In the genomic region with DNA sequence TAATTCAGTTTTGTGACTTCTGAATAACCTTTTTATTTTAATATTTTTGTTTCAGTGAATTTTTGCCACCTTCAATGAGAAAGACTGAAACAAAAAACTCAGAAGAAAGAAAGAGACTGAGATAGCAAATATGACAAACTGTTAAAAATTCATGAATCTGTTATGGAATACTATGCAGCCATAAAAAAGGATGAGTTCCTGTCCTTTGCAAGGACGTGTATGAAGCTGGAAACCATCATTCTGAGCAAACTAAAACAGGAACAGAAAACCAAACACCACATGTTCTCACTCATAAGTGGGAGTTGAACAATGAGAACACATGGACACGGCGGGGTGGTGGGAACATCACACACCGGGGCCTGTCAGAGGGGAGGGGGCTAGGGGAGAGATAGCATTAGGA, we compare ENCODE assay signal across 33 cellular contexts.
A peak's percentile ranks its signal among the peaks of the same experiment; 100 is the strongest.
DNase-seq lines count a peak whose midpoint lies in the region; ATAC-seq, FAIRE-seq and TF ChIP-seq lines count a peak whose summit lies in the region.
"Had no signal": no experiment of that assay in that cellular context is flagged by ENCODE, and none has a peak within 500 bp of the region (broad histone marks: within the 10 kb centered on the region; RNA-seq: fewer than 3 reads in every experiment).

No MANE protein-coding gene starts in this region.

- H2AFZ ChIP-seq in K562 (ENCODE audit: low read depth, low read length), result no peak overlapping the region

- intact Hi-C loops in K562 (cut with micrococcal nuclease), result loop anchor here (10.0 kb wide), 1 partner anchor 319 kb away; a partner anchor contains a TSS
- intact Hi-C loops in esophagus muscularis mucosa (cut with DNase I), result no loop called here
- intact Hi-C loops in activated CD8-positive, alpha-beta T cell treated with anti-CD3 and anti-CD28 coated beads for 36 hours (cut with micrococcal nuclease), result no loop called here

- H3K9me3 Mint-ChIP-seq in activated CD8-positive, alpha-beta T cell treated with anti-CD3 and anti-CD28 coated beads for 36 hours, result no peaks in the 10 kb centered on the region
- H3K9me3 Mint-ChIP-seq: CD4-positive, alpha-beta memory T cell; CD4-positive, alpha-beta T cell; CD8-positive, alpha-beta memory T cell; CD8-positive, alpha-beta T cell had no signal

- no peaks in the 10 kb centered on the region for H3K9me3 ChIP-seq in HEK293 (ENCODE audit: control insufficient read depth, insufficient read depth, low read depth, low read length)
- no peaks in the 10 kb centered on the region for H3K9me3 ChIP-seq in K562 (replicated peaks; ENCODE audit: control insufficient read depth, insufficient read depth, low read depth, low read length)
- H3K9me3 ChIP-seq in esophagus muscularis mucosa, result no peaks in the 10 kb centered on the region
- H3K9me3 ChIP-seq: A549, BE2C, BLaER1 had no signal

- no TSS peak for BruUV-seq in K562 (replicated peaks; lab: Mats Ljungman, UMichigan)

- no peak overlapping the region for H3K4me2 ChIP-seq in K562 (ENCODE audit: insufficient read depth, low read length)
- H3K4me2 ChIP-seq: A549; BLaER1; BLaER1 treated with 17β-estradiol and CSF1 and Interleukin-3, amounts not matched to agents 10 nM and 100 nM had no signal

- H3K27me3 Mint-ChIP-seq in activated CD8-positive, alpha-beta T cell treated with anti-CD3 and anti-CD28 coated beads for 36 hours, result no peaks in the 10 kb centered on the region
- H3K27me3 Mint-ChIP-seq: B cell; CD4-positive, alpha-beta T cell; CD4-positive, CD25-positive, alpha-beta regulatory T cell had no signal

- H3K27ac Mint-ChIP-seq in activated CD8-positive, alpha-beta T cell treated with anti-CD3 and anti-CD28 coated beads for 36 hours, result no peak overlapping the region
- H3K27ac Mint-ChIP-seq: B cell; CD14-positive monocyte; CD4-positive, alpha-beta T cell; CD4-positive, CD25-positive, alpha-beta regulatory T cell; CD8-positive, alpha-beta memory T cell; CD8-positive, alpha-beta T cell had no signal

- no peaks in the 10 kb centered on the region for H3K9me1 ChIP-seq in K562 (ENCODE audit: control insufficient read depth, insufficient read depth, low read length)

- no peak for TF ChIP-seq POLR2A in K562 (conservative IDR thresholded peaks at IDR 0.05)
- no peak for TF ChIP-seq POLR2A in esophagus muscularis mucosa (IDR thresholded peaks at IDR 0.05; ENCODE audit: low read depth)

- DNase-seq in K562 (ENCODE audit: extremely low read depth in 1 of 4, low spot score in 3 of 4), result no peak
- DNase-seq in esophagus muscularis mucosa (ENCODE audit: extremely low spot score), result peak; percentile 12
- no peak for DNase-seq in activated CD8-positive, alpha-beta T cell treated with anti-CD3 and anti-CD28 coated beads for 36 hours
- DNase-seq in NCI-H146 treated with DMSO at 0.1 percent for 48 hours (lab: John Stamatoyannopoulos, UW; ENCODE audit: unreplicated experiment), result no peak
- DNase-seq: 8988T; ACHN; AML-193; BE2C; C1 segment of cervical spinal cord; Caco-2; Calu3; CD4-positive, alpha-beta memory T cell; CD4-positive, alpha-beta T cell; CD4-positive, CD25-positive, alpha-beta regulatory T cell; CD8-positive, alpha-beta memory T cell; CD8-positive, alpha-beta T cell; COR-L47; DMS 273 treated with DMSO at 0.1 percent for 48 hours; DMS79; DMS79 treated with DMSO at 0.1 percent for 48 hours; DND-41; EL had no signal

- in situ Hi-C loops in K562 (cut with MboI), result no loop called here

- TF ChIP-seq RAD21 in K562 (CRISPR knock-in tag; conservative IDR thresholded peaks at IDR 0.05 in 1 of 2, IDR thresholded peaks at IDR 0.05 in 1 of 2), result no peak

- H3K4me3 ChIP-seq in HEK293 (ENCODE audit: low read depth, low read length), result no peak overlapping the region
- H3K4me3 ChIP-seq in K562, result no peak overlapping the region
- no peak overlapping the region for H3K4me3 ChIP-seq in esophagus muscularis mucosa
- H3K4me3 ChIP-seq: A549; BLaER1; BLaER1 treated with 17β-estradiol and CSF1 and Interleukin-3, amounts not matched to agents 10 nM and 100 nM had no signal

- FAIRE-seq in K562 (lab: Jason Lieb, UNC), result no peak
- FAIRE-seq: A204.1, A549, D721Med had no signal

- 0 out of 5 replicates have a peak, but pooled peaks cover 0 to 3% of the 10 kb centered on the region in 2 experiments for H3K27me3 ChIP-seq in K562 (ENCODE audit: control insufficient read depth in 2 of 2, insufficient read depth in 2 of 2, low read length in 2 of 2)
- no peaks in the 10 kb centered on the region for H3K27me3 ChIP-seq in esophagus muscularis mucosa
- H3K27me3 ChIP-seq: BE2C; BLaER1; BLaER1 treated with 17β-estradiol and CSF1 and Interleukin-3, amounts not matched to agents 10 nM and 100 nM had no signal

- H3K79me2 ChIP-seq in K562 (ENCODE audit: control insufficient read depth, insufficient read depth, low read length), result no peaks in the 10 kb centered on the region

- no peaks in the 10 kb centered on the region for H3K36me3 Mint-ChIP-seq in activated CD8-positive, alpha-beta T cell treated with anti-CD3 and anti-CD28 coated beads for 36 hours (ENCODE audit: low read depth)
- H3K36me3 Mint-ChIP-seq: CD14-positive monocyte; CD4-positive, alpha-beta memory T cell; CD4-positive, CD25-positive, alpha-beta regulatory T cell; CD8-positive, alpha-beta memory T cell; CD8-positive, alpha-beta T cell had no signal

- no peak overlapping the region for H3K4me3 Mint-ChIP-seq in activated CD8-positive, alpha-beta T cell treated with anti-CD3 and anti-CD28 coated beads for 36 hours
- H3K4me3 Mint-ChIP-seq: B cell; CD14-positive monocyte; CD4-positive, alpha-beta memory T cell; CD4-positive, alpha-beta T cell; CD4-positive, CD25-positive, alpha-beta regulatory T cell; CD8-positive, alpha-beta memory T cell; CD8-positive, alpha-beta T cell had no signal

- ATAC-seq in K562 (no peak), GM21423 (IDR thresholded peaks at IDR 0.05; ENCODE audit: unreplicated experiment) (no peak)
- no peak for ATAC-seq in activated CD8-positive, alpha-beta T cell treated with anti-CD3 and anti-CD28 coated beads for 36 hours
- ATAC-seq: A549; CD8-positive, alpha-beta T cell had no signal

- no peaks in the 10 kb centered on the region for H3K4me1 Mint-ChIP-seq in activated CD8-positive, alpha-beta T cell treated with anti-CD3 and anti-CD28 coated beads for 36 hours (ENCODE audit: low read depth)
- H3K4me1 Mint-ChIP-seq: B cell; CD4-positive, alpha-beta memory T cell; CD4-positive, CD25-positive, alpha-beta regulatory T cell; CD8-positive, alpha-beta memory T cell had no signal

- no peaks in the 10 kb centered on the region for H4K20me1 ChIP-seq in K562 (replicated peaks; ENCODE audit: control insufficient read depth, insufficient read depth, low read length)
- H4K20me1 ChIP-seq: BLaER1; BLaER1 treated with 17β-estradiol and CSF1 and Interleukin-3, amounts not matched to agents 10 nM and 100 nM had no signal

- H3K36me3 ChIP-seq in HEK293 (ENCODE audit: control insufficient read depth in 2 of 2, insufficient read depth in 1 of 2, low read length in 2 of 2) (no peaks in the 10 kb centered on the region), K562 (ENCODE audit: control insufficient read depth, insufficient read depth, low read length) (no peaks in the 10 kb centered on the region), esophagus muscularis mucosa (no peaks in the 10 kb centered on the region)
- H3K36me3 ChIP-seq: BE2C; BLaER1; BLaER1 treated with 17β-estradiol and CSF1 and Interleukin-3, amounts not matched to agents 10 nM and 100 nM had no signal

- POLR2A ChIA-PET in HEK293 (lab: Yijun Ruan, JAX) (no interaction called here), K562 (lab: Yijun Ruan, JAX) (no interaction called here)
- POLR2A ChIA-PET in activated CD8-positive, alpha-beta T cell treated with anti-CD3 and anti-CD28 coated beads for 36 hours (lab: Charles Lee), result no interaction called here

- H3K4me1 ChIP-seq in HEK293 (ENCODE audit: control insufficient read depth, insufficient read depth, low read length) (no peaks in the 10 kb centered on the region), K562 (replicated peaks in 1 of 2; ENCODE audit: control insufficient read depth in 2 of 2, insufficient read depth in 2 of 2, low read length in 2 of 2) (no peaks in the 10 kb centered on the region; a peak in 1 of 5 replicates), esophagus muscularis mucosa (peaks cover 0 to 10% (median 3%) of the 10 kb centered on the region in 4 donors)
- H3K4me1 ChIP-seq: A549, BE2C, Caco-2 had no signal

- TF ChIP-seq CTCF in HEK293 (tag by site-specific recombination; IDR thresholded peaks at IDR 0.05) (no peak), K562 (IDR thresholded peaks at IDR 0.05 in 2 of 3, conservative IDR thresholded peaks at IDR 0.05 in 1 of 3; ENCODE audit: insufficient read depth in 2 of 3, low read depth in 1 of 3, low read length in 3 of 3) (no peak), esophagus muscularis mucosa (IDR thresholded peaks at IDR 0.05) (no peak)
- no peak for TF ChIP-seq CTCF in activated CD8-positive, alpha-beta T cell treated with anti-CD3 and anti-CD28 coated beads for 36 hours (IDR thresholded peaks at IDR 0.05)

- 25% methylated on average over 2 of the region's 4 CpGs for WGBS in K562 (ENCODE audit: insufficient coverage, low coverage, missing lambda C conversion rate)
- 89% methylated on average over 4 of the region's 4 CpGs for WGBS in esophagus muscularis mucosa

- no peak overlapping the region for H3K9ac ChIP-seq in K562 (ENCODE audit: insufficient read depth in 1 of 2, low read depth in 2 of 2, low read length in 2 of 2)
- H3K9ac ChIP-seq: BLaER1; BLaER1 treated with 17β-estradiol and CSF1 and Interleukin-3, amounts not matched to agents 10 nM and 100 nM had no signal

- CTCF ChIA-PET in HEK293 (lab: Yijun Ruan, JAX) (no interaction called here), K562 (lab: Yijun Ruan, JAX; ENCODE audit: low intra/inter-chr PET ratio) (no interaction called here)
- CTCF ChIA-PET in activated CD8-positive, alpha-beta T cell treated with anti-CD3 and anti-CD28 coated beads for 36 hours (lab: Charles Lee), result no interaction called here

- TF ChIP-seq EP300 in K562 (IDR thresholded peaks at IDR 0.05; ENCODE audit: low read length) (no peak), esophagus muscularis mucosa (IDR thresholded peaks at IDR 0.05) (no peak)

- no peak overlapping the region for H3K27ac ChIP-seq in HEK293 (ENCODE audit: extremely low read depth, low read depth, low read length)
- no peak overlapping the region for H3K27ac ChIP-seq in K562 (ENCODE audit: extremely low read depth, low read depth, low read length)
- H3K27ac ChIP-seq in esophagus muscularis mucosa (replicated peaks in 1 of 4), result no peak overlapping the region
- H3K27ac ChIP-seq: 22Rv1; A549; BLaER1; BLaER1 treated with 17β-estradiol and CSF1 and Interleukin-3, amounts not matched to agents 10 nM and 100 nM; C4-2B had no signal

TF ChIP-seq in HEK293, 187 proteins besides CTCF, POLR2A, EP300 and RAD21 (continues in another document):
- TF ChIP-seq, protein P1, sequence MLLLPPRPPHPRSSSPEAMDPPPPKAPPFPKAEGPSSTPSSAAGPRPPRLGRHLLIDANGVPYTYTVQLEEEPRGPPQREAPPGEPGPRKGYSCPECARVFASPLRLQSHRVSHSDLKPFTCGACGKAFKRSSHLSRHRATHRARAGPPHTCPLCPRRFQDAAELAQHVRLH (tag by site-specific recombination; IDR thresholded peaks at IDR 0.05), result 0 out of 2 replicates have a peak, but pooled peaks have one; percentile 38

TF ChIP-seq in K562, 482 proteins besides CTCF, POLR2A, EP300 and RAD21 (continues in another document):
- TF ChIP-seq SIRT6 (IDR thresholded peaks at IDR 0.05; ENCODE audit: low read depth, low read length) (no peak), RBM25 (IDR thresholded peaks at IDR 0.05; ENCODE audit: low read depth, low read length, severe bottlenecking) (peak; percentile 19)
